ENCODE assay signal across 11 cellular contexts in the genomic region with DNA sequence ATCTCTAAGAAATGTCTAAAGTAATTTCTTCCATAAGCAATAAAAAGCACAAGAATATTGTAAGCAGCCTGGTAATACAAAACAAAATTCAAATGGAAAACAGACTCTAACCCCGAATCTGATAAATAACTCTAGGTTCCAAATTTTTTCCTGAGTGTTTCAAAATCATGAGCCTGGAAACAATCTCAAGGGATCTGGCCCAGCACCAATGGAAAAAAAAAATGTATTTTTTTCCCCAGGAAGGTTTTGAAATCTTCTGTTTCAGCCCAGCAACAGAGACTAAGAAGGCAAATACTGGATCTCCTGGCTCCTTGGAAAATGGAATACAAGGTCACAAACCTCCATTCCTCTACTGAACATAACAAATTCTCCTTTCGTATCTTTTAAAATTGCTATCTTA. TPM values are rescaled to one million over a fixed set of nuclear protein-coding genes. Genes with fewer than 3 reads are reported as not detected.
A peak's percentile ranks its signal among the peaks of the same experiment; 100 is the strongest.
DNase-seq lines count a peak whose midpoint lies in the region; ATAC-seq and TF ChIP-seq lines count a peak whose summit lies in the region.
"Had no signal": no experiment of that assay in that cellular context is flagged by ENCODE, and none has a peak within 500 bp of the region (broad histone marks: within the 10 kb centered on the region; RNA-seq: fewer than 3 reads in every experiment).

No MANE protein-coding gene starts in this region.

- no peaks in the 10 kb centered on the region for H4K20me1 ChIP-seq in BLaER1

- H3K27ac ChIP-seq in BLaER1 = 0 out of 2 replicates have a peak overlapping the region, but pooled peaks have one; percentile 81
- H3K27ac ChIP-seq in adrenal gland = peak overlapping the region; percentile 82 to 98 (median 91)
- H3K27ac ChIP-seq: neural progenitor cell had no signal

- H3K4me3 ChIP-seq in BLaER1 (no peak overlapping the region), adrenal gland (peak overlapping the region in 1 of 4 donors; percentile 19)
- H3K4me3 ChIP-seq: neural progenitor cell had no signal

- WGBS in adrenal gland, 4 donors = 17 to 32% (median 25%) methylated on average over 2 of the region's 2 CpGs

- H3K4me1 Mint-ChIP-seq in progenitor cell of endocrine pancreas (ENCODE audit: low read depth) (peaks cover 21% of the 10 kb centered on the region), immature natural killer cell (peaks cover 18 to 22% of the 10 kb centered on the region in 2 donors), mesothelial cell of epicardium (peaks cover 10% of the 10 kb centered on the region)

- no peak for TF ChIP-seq CTCF in adrenal gland (IDR thresholded peaks at IDR 0.05)
- no peak for TF ChIP-seq CTCF in progenitor cell of endocrine pancreas (IDR thresholded peaks at IDR 0.05; ENCODE audit: unreplicated experiment)
- no peak for TF ChIP-seq CTCF in mesothelial cell of epicardium (IDR thresholded peaks at IDR 0.05; ENCODE audit: unreplicated experiment)

- intact Hi-C loops in adrenal gland (cut with DNase I) (no loop called here), Right ventricle myocardium superior (cut with DNase I) (no loop called here), sciatic nerve (cut with DNase I) (no loop called here)

- H3K9ac ChIP-seq in BLaER1 = no peak overlapping the region
- H3K9ac ChIP-seq: neural progenitor cell had no signal

- DNase-seq in adrenal gland = peak in 1 of 7 donors; percentile 30
- no peak for DNase-seq in Right ventricle myocardium superior
- DNase-seq in sciatic nerve (ENCODE audit: low spot score) = no peak
- no peak for DNase-seq in progenitor cell of endocrine pancreas (ENCODE audit: low spot score, unreplicated experiment)
- no peak for DNase-seq in OCI-M2 (lab: John Stamatoyannopoulos, UW; ENCODE audit: unreplicated experiment)
- no peak for DNase-seq in immature natural killer cell
- no peak for DNase-seq in mesothelial cell of epicardium (ENCODE audit: low spot score in 2 of 2, unreplicated experiment in 2 of 2)
- DNase-seq: NCI-H1436 had no signal

- H3K27ac Mint-ChIP-seq in progenitor cell of endocrine pancreas (no peak overlapping the region), immature natural killer cell (no peak overlapping the region), mesothelial cell of epicardium (no peak overlapping the region)
- H3K27ac Mint-ChIP-seq: neural progenitor cell had no signal

- H3K9me3 Mint-ChIP-seq in progenitor cell of endocrine pancreas (ENCODE audit: low read depth) (no peaks in the 10 kb centered on the region), immature natural killer cell (no peaks in the 10 kb centered on the region), mesothelial cell of epicardium (no peaks in the 10 kb centered on the region)
- H3K9me3 Mint-ChIP-seq: neural progenitor cell had no signal

- H3K4me2 ChIP-seq in BLaER1 = peak overlapping the region; percentile 88
- H3K4me2 ChIP-seq: neural progenitor cell had no signal

- H3K9me3 ChIP-seq in BLaER1 (no peaks in the 10 kb centered on the region), adrenal gland (replicated peaks in 1 of 3) (no peaks in the 10 kb centered on the region)

- ATAC-seq in Right ventricle myocardium superior (ENCODE audit: poor library complexity) (peak; percentile 62), sciatic nerve (peak; percentile 69)

- H3K27me3 Mint-ChIP-seq in progenitor cell of endocrine pancreas (peaks cover 11% of the 10 kb centered on the region), immature natural killer cell (ENCODE audit: low read depth in 3 of 3) (peaks cover 0 to 4% (median 0%) of the 10 kb centered on the region in 3 donors), mesothelial cell of epicardium (ENCODE audit: low read depth) (no peaks in the 10 kb centered on the region)

- H3K36me3 ChIP-seq in BLaER1 = no peaks in the 10 kb centered on the region
- H3K36me3 ChIP-seq in adrenal gland (replicated peaks in 1 of 2) = no peaks in the 10 kb centered on the region
- H3K36me3 ChIP-seq: neural progenitor cell had no signal

- H3K4me1 ChIP-seq in BLaER1 (peaks cover 97% of the 10 kb centered on the region), adrenal gland (replicated peaks in 1 of 2) (peaks cover 78 to 93% of the 10 kb centered on the region in 2 donors)

- H3K4me3 Mint-ChIP-seq in progenitor cell of endocrine pancreas (ENCODE audit: low read depth) (no peak overlapping the region), immature natural killer cell (no peak overlapping the region), mesothelial cell of epicardium (no peak overlapping the region)
- H3K4me3 Mint-ChIP-seq: neural progenitor cell had no signal

- H3K27me3 ChIP-seq in BLaER1 = no peaks in the 10 kb centered on the region
- no peaks in the 10 kb centered on the region for H3K27me3 ChIP-seq in adrenal gland
- H3K27me3 ChIP-seq: neural progenitor cell had no signal

- no peak for TF ChIP-seq POLR2A in adrenal gland (IDR thresholded peaks at IDR 0.05)

- H3K36me3 Mint-ChIP-seq in progenitor cell of endocrine pancreas (ENCODE audit: insufficient read depth) = no peaks in the 10 kb centered on the region
- H3K36me3 Mint-ChIP-seq in immature natural killer cell = no peaks in the 10 kb centered on the region
- H3K36me3 Mint-ChIP-seq in mesothelial cell of epicardium = no peaks in the 10 kb centered on the region
- H3K36me3 Mint-ChIP-seq: neural progenitor cell had no signal

RNA-seq across cellular contexts. Expression of a gene that starts 13.0 kb away (rescaled TPM):
- total RNA-seq in adrenal gland (10 to 100 TPM; 32.4 to 95.0 (median 66.5) TPM), Right ventricle myocardium superior (9.8 TPM), sciatic nerve (103 TPM), progenitor cell of endocrine pancreas (10.8 and 15.4 TPM in 2 replicates), mesothelial cell of epicardium (33.8 to 39.8 TPM (median 38.5 TPM) in 3 replicates)
- polyA plus RNA-seq in adrenal gland (10 to 100 TPM; 16.3 to 24.5 (median 18.2) TPM), immature natural killer cell (10 to 100 TPM in 1 of 3 donors, 1 to 10 TPM in 2; 3.5 to 10.2 (median 7.8) TPM)

RNA-seq across cellular contexts. Expression of a gene that starts 27.8 kb away (rescaled TPM):
- total RNA-seq in adrenal gland (not detected), Right ventricle myocardium superior (not detected), sciatic nerve (not detected), progenitor cell of endocrine pancreas (not detected in 2 replicates), mesothelial cell of epicardium (not detected in 3 replicates)
- polyA plus RNA-seq in adrenal gland (not detected), immature natural killer cell (not detected)
- total RNA-seq: dermis blood vessel endothelial cell had no signal
